25 cellular contexts compared by ENCODE assay signal in genomic region chr3:21544076-21544462, GRCh38.
DNase-seq lines count a peak whose midpoint lies in the region; ATAC-seq and TF ChIP-seq lines count a peak whose summit lies in the region.
"Had no signal": no experiment of that assay in that cellular context is flagged by ENCODE, and none has a peak within 500 bp of the region (broad histone marks: within the 10 kb centered on the region; RNA-seq: fewer than 3 reads in every experiment).

No MANE protein-coding gene starts in this region.

- H3K9me3 Mint-ChIP-seq in WTC11: no peaks in the 10 kb centered on the region
- H3K9me3 Mint-ChIP-seq in effector memory CD8-positive, alpha-beta T cell: peaks cover 0 to 7% of the 10 kb centered on the region in 2 donors

- CTCF ChIA-PET in WTC11 (lab: Charles Lee): no interaction called here

- peak overlapping the region; percentile 69 to 90 (median 86); a peak in 21 of 22 replicates for H3K27ac ChIP-seq in BLaER1 treated with 17β-estradiol and CSF1 and Interleukin-3, amounts not matched to agents 10 nM and 100 nM
- H3K27ac ChIP-seq in HUES6 (ENCODE audit: low read depth, low read length): peak overlapping the region; percentile 92
- H3K27ac ChIP-seq: cardiac muscle cell, left lung, SJSA1, testis, vagina had no signal

- H3K4me3 Mint-ChIP-seq in WTC11: peak overlapping the region; percentile 70
- no peak overlapping the region for H3K4me3 Mint-ChIP-seq in effector memory CD8-positive, alpha-beta T cell
- H3K4me3 Mint-ChIP-seq: activated CD4-positive, alpha-beta memory T cell treated with anti-CD3 and anti-CD28 coated beads, Interleukin-2, amount 10 ng/mL, durations not matched to agents 7 days and 5 days; stimulated activated effector memory CD8-positive, alpha-beta T cell treated with anti-CD3 and anti-CD28 coated beads, Interleukin-12 subunit alpha, Interleukin-12 subunit beta, amount 100 ng/mL, for 72 hours had no signal

- no peaks in the 10 kb centered on the region for H3K27me3 Mint-ChIP-seq in WTC11 (ENCODE audit: low read depth)
- H3K27me3 Mint-ChIP-seq in effector memory CD8-positive, alpha-beta T cell: no peaks in the 10 kb centered on the region
- H3K27me3 Mint-ChIP-seq: activated CD4-positive, alpha-beta memory T cell treated with anti-CD3 and anti-CD28 coated beads, Interleukin-2, amount 10 ng/mL, durations not matched to agents 7 days and 5 days had no signal

- peaks cover 52 to 73% (median 61%) of the 10 kb centered on the region in 10 experiments for H3K4me1 ChIP-seq in BLaER1 treated with 17β-estradiol and CSF1 and Interleukin-3, amounts not matched to agents 10 nM and 100 nM
- H3K4me1 ChIP-seq in HUES6 (ENCODE audit: control insufficient read depth, insufficient read depth, low read length) (peaks cover 18% of the 10 kb centered on the region; the same call in 1 of the 2 replicates), iPS-15b (ENCODE audit: control insufficient read depth, insufficient read depth, low read length) (peaks cover 8% of the 10 kb centered on the region)
- H3K4me1 ChIP-seq: left lung, SJSA1, testis, vagina had no signal

- DNase-seq in WTC11 (ENCODE audit: low spot score): no peak
- DNase-seq in AG08395 (ENCODE audit: low spot score): no peak
- no peak for DNase-seq in effector memory CD8-positive, alpha-beta T cell
- DNase-seq in NCI-H526 treated with DMSO at 0.1 percent for 48 hours (lab: John Stamatoyannopoulos, UW): no peak
- DNase-seq in activated CD8-positive, alpha-beta memory T cell treated with anti-CD3 and anti-CD28 coated beads, Interleukin-2, amount 50 U/mL, for 4 hours: no peak
- DNase-seq: activated CD4-positive, alpha-beta memory T cell treated with anti-CD3 and anti-CD28 coated beads, Interleukin-2, amount 10 ng/mL, durations not matched to agents 7 days and 5 days; activated naive CD4-positive, alpha-beta T cell; amygdala; DND-41; left lung; NCI-H1092; NCI-H1930; NCI-H226; NCI-H82; posterior cingulate gyrus; T-helper 2 cell; testis had no signal

- H3K36me3 Mint-ChIP-seq in WTC11: no peaks in the 10 kb centered on the region
- H3K36me3 Mint-ChIP-seq in effector memory CD8-positive, alpha-beta T cell (ENCODE audit: insufficient read depth): no peaks in the 10 kb centered on the region
- H3K36me3 Mint-ChIP-seq: stimulated activated effector memory CD8-positive, alpha-beta T cell treated with anti-CD3 and anti-CD28 coated beads, Interleukin-12 subunit alpha, Interleukin-12 subunit beta, amount 100 ng/mL, for 72 hours had no signal

- peak overlapping the region; percentile 58 to 81 (median 70) for H3K4me3 ChIP-seq in BLaER1 treated with 17β-estradiol and CSF1 and Interleukin-3, amounts not matched to agents 10 nM and 100 nM
- H3K4me3 ChIP-seq in HUES6 (ENCODE audit: low read depth, low read length): peak overlapping the region; percentile 55
- H3K4me3 ChIP-seq in iPS-15b (ENCODE audit: low read depth, low read length): peak overlapping the region; percentile 52
- H3K4me3 ChIP-seq: cardiac muscle cell, left lung, SJSA1, vagina had no signal

- H3K9ac ChIP-seq in BLaER1 treated with 17β-estradiol and CSF1 and Interleukin-3, amounts not matched to agents 10 nM and 100 nM: peak overlapping the region; percentile 75 to 86 (median 83); a peak in 21 of 22 replicates
- peak overlapping the region; percentile 60 for H3K9ac ChIP-seq in HUES6 (ENCODE audit: low read length)
- H3K9ac ChIP-seq in iPS-15b (ENCODE audit: low read depth, low read length): peak overlapping the region; percentile 38

- peak overlapping the region; percentile 50 to 90 (median 79); a peak in 21 of 22 replicates for H3K4me2 ChIP-seq in BLaER1 treated with 17β-estradiol and CSF1 and Interleukin-3, amounts not matched to agents 10 nM and 100 nM

- no peak for ATAC-seq in WTC11
- ATAC-seq in effector memory CD8-positive, alpha-beta T cell (replicated peaks): no peak
- ATAC-seq: left lung; Panc1; stimulated activated effector memory CD8-positive, alpha-beta T cell treated with anti-CD3 and anti-CD28 coated beads, Interleukin-12 subunit alpha, Interleukin-12 subunit beta, amount 100 ng/mL, for 72 hours had no signal

- peaks cover 0 to under 1% (median 0%) of the 10 kb centered on the region in 11 experiments; a peak in 1 of 22 replicates for H3K36me3 ChIP-seq in BLaER1 treated with 17β-estradiol and CSF1 and Interleukin-3, amounts not matched to agents 10 nM and 100 nM
- H3K36me3 ChIP-seq in HUES6 (ENCODE audit: control insufficient read depth, insufficient read depth, low read length): no peaks in the 10 kb centered on the region
- H3K36me3 ChIP-seq in iPS-15b (ENCODE audit: control insufficient read depth, insufficient read depth, low read length): no peaks in the 10 kb centered on the region
- H3K36me3 ChIP-seq: cardiac muscle cell, left lung, SJSA1, vagina had no signal

- peaks cover 68% of the 10 kb centered on the region for H3K4me1 Mint-ChIP-seq in WTC11
- H3K4me1 Mint-ChIP-seq in effector memory CD8-positive, alpha-beta T cell (ENCODE audit: low read depth in 2 of 2): no peaks in the 10 kb centered on the region
- H3K4me1 Mint-ChIP-seq: activated CD4-positive, alpha-beta memory T cell treated with anti-CD3 and anti-CD28 coated beads, Interleukin-2, amount 10 ng/mL, durations not matched to agents 7 days and 5 days; stimulated activated effector memory CD8-positive, alpha-beta T cell treated with anti-CD3 and anti-CD28 coated beads, Interleukin-12 subunit alpha, Interleukin-12 subunit beta, amount 100 ng/mL, for 72 hours had no signal

- TF ChIP-seq CTCF in WTC11 (IDR thresholded peaks at IDR 0.05): no peak

- peak overlapping the region; percentile 97 for H3K27ac Mint-ChIP-seq in WTC11
- no peak overlapping the region for H3K27ac Mint-ChIP-seq in effector memory CD8-positive, alpha-beta T cell
- H3K27ac Mint-ChIP-seq: activated CD4-positive, alpha-beta memory T cell treated with anti-CD3 and anti-CD28 coated beads, Interleukin-2, amount 10 ng/mL, durations not matched to agents 7 days and 5 days; stimulated activated effector memory CD8-positive, alpha-beta T cell treated with anti-CD3 and anti-CD28 coated beads, Interleukin-12 subunit alpha, Interleukin-12 subunit beta, amount 100 ng/mL, for 72 hours had no signal

- no peaks in the 10 kb centered on the region for H3K27me3 ChIP-seq in BLaER1 treated with 17β-estradiol and CSF1 and Interleukin-3, amounts not matched to agents 10 nM and 100 nM
- H3K27me3 ChIP-seq in HUES6 (ENCODE audit: control insufficient read depth, insufficient read depth, low read length) (no peaks in the 10 kb centered on the region), iPS-15b (ENCODE audit: control insufficient read depth, insufficient read depth, low read length) (no peaks in the 10 kb centered on the region)
- H3K27me3 ChIP-seq: cardiac muscle cell, left lung, SJSA1, testis, vagina had no signal

- H3K9me3 ChIP-seq in BLaER1 treated with 17β-estradiol and CSF1 and Interleukin-3, amounts not matched to agents 10 nM and 100 nM (replicated peaks in 1 of 11): peaks cover 0 to 36% (median 15%) of the 10 kb centered on the region in 11 experiments; a peak in 19 of 22 replicates
- H3K9me3 ChIP-seq in HUES6 (ENCODE audit: control insufficient read depth, insufficient read depth, low read depth, low read length) (no peaks in the 10 kb centered on the region), iPS-15b (ENCODE audit: control insufficient read depth, insufficient read depth, low read length) (no peaks in the 10 kb centered on the region)
- H3K9me3 ChIP-seq: SJSA1, testis, vagina had no signal

- peaks cover 0 to 26% (median 0%) of the 10 kb centered on the region in 11 experiments; a peak in 4 of 22 replicates for H4K20me1 ChIP-seq in BLaER1 treated with 17β-estradiol and CSF1 and Interleukin-3, amounts not matched to agents 10 nM and 100 nM

- POLR2A ChIA-PET in WTC11 (lab: Charles Lee): no interaction called here

TF ChIP-seq in WTC11, 78 proteins besides CTCF, POLR2A, EP300 and RAD21:
- TF ChIP-seq MAX (CRISPR knock-in tag; IDR thresholded peaks at IDR 0.05): no peak
- TF ChIP-seq ZNF317 (CRISPR knock-in tag; IDR thresholded peaks at IDR 0.05; ENCODE audit: borderline replicate concordance, low read depth): no peak
